Comparison of ENCODE assay signal across 14 cellular contexts in genomic region chr6:122770835-122771601, GRCh38. TPM values are rescaled to one million over a fixed set of nuclear protein-coding genes. Genes with fewer than 3 reads are reported as not detected.
DNase-seq lines count a peak whose midpoint lies in the region; ATAC-seq, FAIRE-seq and TF ChIP-seq lines count a peak whose summit lies in the region.
"Had no signal": no experiment of that assay in that cellular context is flagged by ENCODE, and none has a peak within 500 bp of the region (broad histone marks: within the 10 kb centered on the region; RNA-seq: fewer than 3 reads in every experiment).

No MANE protein-coding gene starts in this region.

- FAIRE-seq in D721Med (lab: Jason Lieb, UNC) = peak; percentile 94

- no peaks in the 10 kb centered on the region for H3K36me3 ChIP-seq in body of pancreas (replicated peaks in 1 of 2; ENCODE audit: insufficient read depth in 1 of 2, low read depth in 2 of 2)
- H3K36me3 ChIP-seq in mucosa of rectum (ENCODE audit: control insufficient read depth in 2 of 2, insufficient read depth in 2 of 2, low read length in 2 of 2) = no peaks in the 10 kb centered on the region

- WGBS in body of pancreas, 2 donors = 6 to 27% methylated on average over 1 of the region's 1 CpG

- H3K9me3 ChIP-seq in body of pancreas = no peaks in the 10 kb centered on the region
- no peaks in the 10 kb centered on the region for H3K9me3 ChIP-seq in mucosa of rectum (ENCODE audit: control insufficient read depth in 2 of 2, low read length in 2 of 2)
- H3K9me3 ChIP-seq: testis had no signal

- POLR2A ChIA-PET in naive thymus-derived CD8-positive, alpha-beta T cell (lab: Charles Lee) = no interaction called here

- H3K27me3 Mint-ChIP-seq in type B pancreatic cell = no peaks in the 10 kb centered on the region
- H3K27me3 Mint-ChIP-seq in naive thymus-derived CD8-positive, alpha-beta T cell = peaks cover 9 to 34% (median 17%) of the 10 kb centered on the region in 5 donors

- peaks cover under 1% of the 10 kb centered on the region for H3K9me3 Mint-ChIP-seq in type B pancreatic cell
- peaks cover 0 to 10% (median 2%) of the 10 kb centered on the region in 9 donors for H3K9me3 Mint-ChIP-seq in naive thymus-derived CD8-positive, alpha-beta T cell

- no peaks in the 10 kb centered on the region for H3K27me3 ChIP-seq in body of pancreas
- no peaks in the 10 kb centered on the region for H3K27me3 ChIP-seq in mucosa of rectum (ENCODE audit: control insufficient read depth in 2 of 2, insufficient read depth in 2 of 2, low read length in 2 of 2)
- H3K27me3 ChIP-seq: testis had no signal

- H3K27ac ChIP-seq in body of pancreas (no peak overlapping the region), mucosa of rectum (ENCODE audit: low read depth in 2 of 2, low read length in 2 of 2) (peak overlapping the region; percentile 50 to 79)
- H3K27ac ChIP-seq: testis had no signal

- H3K36me3 Mint-ChIP-seq in type B pancreatic cell = no peaks in the 10 kb centered on the region
- no peaks in the 10 kb centered on the region for H3K36me3 Mint-ChIP-seq in naive thymus-derived CD8-positive, alpha-beta T cell

- H3K4me3 Mint-ChIP-seq in type B pancreatic cell = no peak overlapping the region
- H3K4me3 Mint-ChIP-seq in naive thymus-derived CD8-positive, alpha-beta T cell = no peak overlapping the region
- H3K4me3 Mint-ChIP-seq: central memory CD8-positive, alpha-beta T cell had no signal

- no peak overlapping the region for H3K27ac Mint-ChIP-seq in type B pancreatic cell
- no peak overlapping the region for H3K27ac Mint-ChIP-seq in naive thymus-derived CD8-positive, alpha-beta T cell

- H3K4me1 Mint-ChIP-seq in type B pancreatic cell (ENCODE audit: unreplicated experiment) = no peaks in the 10 kb centered on the region
- H3K4me1 Mint-ChIP-seq in naive thymus-derived CD8-positive, alpha-beta T cell = no peaks in the 10 kb centered on the region
- H3K4me1 Mint-ChIP-seq: central memory CD8-positive, alpha-beta T cell had no signal

- TF ChIP-seq POLR2A in body of pancreas (IDR thresholded peaks at IDR 0.05) = no peak

- peaks cover 21% of the 10 kb centered on the region for H3K4me1 ChIP-seq in body of pancreas
- H3K4me1 ChIP-seq in mucosa of rectum (ENCODE audit: control insufficient read depth in 2 of 2, insufficient read depth in 2 of 2, low read length in 2 of 2) = peaks cover 16 to 19% of the 10 kb centered on the region in 2 donors
- H3K4me1 ChIP-seq: testis had no signal

- TF ChIP-seq CTCF in D721Med (IDR thresholded peaks at IDR 0.05; ENCODE audit: insufficient read depth, missing control alignments) (no peak), body of pancreas (IDR thresholded peaks at IDR 0.05) (peak in 6 of 7 experiments; percentile 13 to 65 (median 48)), type B pancreatic cell (conservative IDR thresholded peaks at IDR 0.05) (no peak)

- intact Hi-C loops in body of pancreas (cut with DNase I) = no loop called here

- peak; percentile 88 for ATAC-seq in body of pancreas
- ATAC-seq in naive thymus-derived CD8-positive, alpha-beta T cell = no peak
- ATAC-seq: activated CD4-positive, CD25-positive, alpha-beta regulatory T cell treated with anti-CD3 and anti-CD28 coated beads, Interleukin-2, amount 50 U/mL, for 24 hours; left cardiac atrium had no signal

- H3K9ac ChIP-seq in mucosa of rectum (ENCODE audit: low read depth in 1 of 2, low read length in 2 of 2) = peak overlapping the region in 1 of 2 donors; percentile 33

- H3K4me3 ChIP-seq in body of pancreas (no peak overlapping the region), mucosa of rectum (ENCODE audit: low read length in 2 of 2) (peak overlapping the region; percentile 6 to 43)
- H3K4me3 ChIP-seq: testis had no signal

- DNase-seq in D721Med (ENCODE audit: insufficient read length, low spot score) (no peak), NCI-H1417 (lab: John Stamatoyannopoulos, UW) (peak in 2 of 3 experiments; percentile 28 to 66), body of pancreas (peak; percentile 28 to 69 (median 62)), type B pancreatic cell (ENCODE audit: extremely low spot score, unreplicated experiment) (no peak), superior temporal gyrus (ENCODE audit: extremely low spot score) (no peak)
- no peak for DNase-seq in naive thymus-derived CD8-positive, alpha-beta T cell
- no peak for DNase-seq in activated naive CD4-positive, alpha-beta T cell (lab: John Stamatoyannopoulos, UW)
- DNase-seq: left cardiac atrium, NCI-H1105, testis had no signal

RNA-seq across cellular contexts. Expression of gene FABP7, which starts 8.5 kb away (rescaled TPM):
- not detected for total RNA-seq in body of pancreas
- total RNA-seq in type B pancreatic cell (ENCODE audit: low replicate concordance) = 1.2 and 7.6 TPM in 2 replicates
- not detected for total RNA-seq in naive thymus-derived CD8-positive, alpha-beta T cell
- not detected for polyA plus RNA-seq in naive thymus-derived CD8-positive, alpha-beta T cell
- total RNA-seq: posterior vena cava, testis had no signal

RNA-seq across cellular contexts. Expression of gene SMPDL3A, which starts 18.0 kb away (rescaled TPM):
- total RNA-seq in body of pancreas (10 to 100 TPM; 11.5 to 21.3 TPM), type B pancreatic cell (ENCODE audit: low replicate concordance) (9.4 and 18.0 TPM in 2 replicates)
- under 1 TPM in 1 of 2 experiments, not detected in 1; 0.21 TPM for total RNA-seq in naive thymus-derived CD8-positive, alpha-beta T cell
- polyA plus RNA-seq in naive thymus-derived CD8-positive, alpha-beta T cell = not detected

Comparison
In these comparisons a context has a peak if more than half of its experiments do, and no peak if none do; other contexts are left out.
1. DNase-seq: peak in NCI-H1417 (2 of 3) and body of pancreas (4 of 4); none in D721Med (single experiment), type B pancreatic cell (single experiment), naive thymus-derived CD8-positive, alpha-beta T cell (0 of 10), superior temporal gyrus (single experiment) and activated naive CD4-positive, alpha-beta T cell (0 of 4).
2. CTCF ChIP-seq: peak in body of pancreas (6 of 7); none in D721Med (single experiment) and type B pancreatic cell (single experiment).
3. H3K27ac ChIP-seq: peak in mucosa of rectum (2 of 2); none in body of pancreas (0 of 4).
4. H3K4me3 ChIP-seq: peak in mucosa of rectum (2 of 2); none in body of pancreas (0 of 2).